ENCODE assay signal across 8 cellular contexts in genomic region chr7:47601119-47601880, GRCh38. TPM values are rescaled to one million over a fixed set of nuclear protein-coding genes. Genes with fewer than 3 reads are reported as not detected.
DNase-seq lines count a peak whose midpoint lies in the region; ATAC-seq, FAIRE-seq and TF ChIP-seq lines count a peak whose summit lies in the region.

No MANE protein-coding gene starts in this region.

- intact Hi-C loops in Calu3 (cut with micrococcal nuclease; ENCODE audit: unreplicated experiment) (loop anchor here (2.0 kb wide), 2 partner anchors 18 to 66 kb away; partner anchors contain the start of gene TNS3), left lung (cut with DNase I) (no loop called here)

- H3K4me2 ChIP-seq in keratinocyte (ENCODE audit: control insufficient read depth, extremely low read depth, insufficient read depth, low read depth, low read length) = peak overlapping the region; percentile 95
- no peak overlapping the region for H3K4me2 ChIP-seq in GM23338

- H3K4me1 Mint-ChIP-seq in Calu3 (ENCODE audit: low read depth, unreplicated experiment) (peaks cover 71% of the 10 kb centered on the region), GM23338 (no peaks in the 10 kb centered on the region; the same call in 2 of the 3 replicates)

- BruUV-seq in Calu3 (replicated peaks; lab: Mats Ljungman, UMichigan) = no TSS peak

- H3K4me1 ChIP-seq in keratinocyte (ENCODE audit: control insufficient read depth, extremely low read depth, insufficient read depth, low read length) (peaks cover 44% of the 10 kb centered on the region), left lung (peaks cover 20 to 36% of the 10 kb centered on the region in 2 donors), GM23338 (ENCODE audit: insufficient read depth) (no peaks in the 10 kb centered on the region)

- H3K27ac Mint-ChIP-seq in Calu3 (ENCODE audit: unreplicated experiment) = peak overlapping the region; percentile 98
- no peak overlapping the region for H3K27ac Mint-ChIP-seq in GM23338

- FAIRE-seq in keratinocyte (lab: Jason Lieb, UNC) = peak; percentile 90

- H3K9me2 ChIP-seq in GM23338 (ENCODE audit: insufficient read depth) = no peaks in the 10 kb centered on the region

- H3K9me3 ChIP-seq in keratinocyte (ENCODE audit: control insufficient read depth, low read depth, low read length) = peaks cover 19% of the 10 kb centered on the region
- H3K9me3 ChIP-seq in left lung = peaks cover 0 to 22% of the 10 kb centered on the region in 2 donors

- DNase-seq in Calu3 (peak; percentile 74), RPMI7951 (ENCODE audit: low read depth) (peak; percentile 79), keratinocyte (ENCODE audit: low read depth, low spot score) (peak; percentile 76), left lung (no peak), GM23338 (ENCODE audit: low spot score) (no peak)
- no peak for DNase-seq in activated CD4-positive, alpha-beta T cell treated with anti-CD3 and anti-CD28 coated beads, Interleukin-2, amount 50 U/mL, for 48 hours
- DNase-seq in stimulated activated CD4-positive, alpha-beta T cell treated with anti-CD3 and anti-CD28 coated beads, Interleukin-4, amount 100 ng/mL, for 1 hour = no peak

- H3K9ac ChIP-seq in keratinocyte (ENCODE audit: control insufficient read depth, extremely low read depth, insufficient read depth, low read length) = peak overlapping the region; percentile 71

- H3K9me3 Mint-ChIP-seq in Calu3 (ENCODE audit: low read depth, unreplicated experiment) (peaks cover 14% of the 10 kb centered on the region), GM23338 (peaks cover 33% of the 10 kb centered on the region)

- H4K20me1 ChIP-seq in keratinocyte (ENCODE audit: control insufficient read depth, extremely low read depth, insufficient read depth, low read length) = no peaks in the 10 kb centered on the region
- H4K20me1 ChIP-seq in GM23338 (replicated peaks; ENCODE audit: insufficient read depth) = no peaks in the 10 kb centered on the region

- H3K79me2 ChIP-seq in keratinocyte (ENCODE audit: control insufficient read depth, insufficient read depth, low read length) (no peaks in the 10 kb centered on the region), GM23338 (replicated peaks; ENCODE audit: insufficient read depth) (no peaks in the 10 kb centered on the region)

- H3K4me3 Mint-ChIP-seq in Calu3 (ENCODE audit: low read depth, unreplicated experiment) (peak overlapping the region; percentile 35), GM23338 (no peak overlapping the region)

- no peaks in the 10 kb centered on the region for H3F3A ChIP-seq in GM23338 (replicated peaks; ENCODE audit: low read depth)

- H2AFZ ChIP-seq in keratinocyte (ENCODE audit: control insufficient read depth, low read length) = peak overlapping the region; percentile 45
- H2AFZ ChIP-seq in GM23338 = no peak overlapping the region

- H3K36me3 ChIP-seq in keratinocyte (ENCODE audit: control insufficient read depth in 2 of 2, extremely low read depth in 1 of 2, insufficient read depth in 2 of 2, low read length in 2 of 2) (no peaks in the 10 kb centered on the region), left lung (no peaks in the 10 kb centered on the region), GM23338 (ENCODE audit: insufficient read depth) (peaks cover 7% of the 10 kb centered on the region; the same call in 1 of the 2 replicates)

- peak; percentile 60 for ATAC-seq in HG02623 (IDR thresholded peaks at IDR 0.05; ENCODE audit: unreplicated experiment)
- ATAC-seq in left lung = no peak
- no peak for ATAC-seq in GM23338

- no peaks in the 10 kb centered on the region for H3K27me3 Mint-ChIP-seq in Calu3 (ENCODE audit: unreplicated experiment)
- H3K27me3 Mint-ChIP-seq in GM23338 (ENCODE audit: insufficient read depth, low read depth, poor library complexity) = peaks cover 6% of the 10 kb centered on the region

- dilution Hi-C loops in keratinocyte (cut with MboI; ENCODE audit: extremely low pct_ligation_motif_present, low sequenced_read_pairs) = no loop called here

- CTCF ChIA-PET in Calu3 (lab: Charles Lee) = interaction anchor here (0.5 to 1.6 kb wide), 16 partner anchors 9 to 400 kb away, joined by 3 to 6 read pairs (median 4); no protein-coding TSS in a partner anchor

- no peaks in the 10 kb centered on the region for H3K27me3 ChIP-seq in keratinocyte (ENCODE audit: control insufficient read depth, extremely low read depth, insufficient read depth, low read length)
- no peaks in the 10 kb centered on the region for H3K27me3 ChIP-seq in left lung
- no peaks in the 10 kb centered on the region for H3K27me3 ChIP-seq in GM23338 (ENCODE audit: insufficient read depth)

- peak overlapping the region in 2 of 3 experiments; percentile 57 to 62 for H3K4me3 ChIP-seq in keratinocyte (ENCODE audit: control insufficient read depth in 2 of 3, extremely low read depth in 1 of 3, insufficient read depth in 2 of 3, low read depth in 1 of 3, low read length in 3 of 3)
- no peak overlapping the region for H3K4me3 ChIP-seq in left lung
- H3K4me3 ChIP-seq in GM23338 = no peak overlapping the region

- no peaks in the 10 kb centered on the region for H3K9me1 ChIP-seq in keratinocyte (ENCODE audit: control insufficient read depth, extremely low read depth, insufficient read depth, low read length)

- TF ChIP-seq CTCF in Calu3 (IDR thresholded peaks at IDR 0.05; ENCODE audit: unreplicated experiment) = no peak
- no peak for TF ChIP-seq CTCF in keratinocyte (optimal IDR thresholded peaks at IDR 0.05 in 1 of 3, IDR thresholded peaks at IDR 0.05 in 1 of 3, conservative IDR thresholded peaks at IDR 0.05 in 1 of 3; ENCODE audit: extremely low read depth in 1 of 3, insufficient read depth in 2 of 3, low read length in 3 of 3)
- TF ChIP-seq CTCF in left lung (IDR thresholded peaks at IDR 0.05) = no peak
- TF ChIP-seq CTCF in GM23338 (conservative IDR thresholded peaks at IDR 0.05; ENCODE audit: low read depth in 2 of 2) = no peak

- H3K36me3 Mint-ChIP-seq in Calu3 (ENCODE audit: insufficient read depth, unreplicated experiment) (peaks cover 48% of the 10 kb centered on the region), GM23338 (ENCODE audit: low read depth) (peaks cover 16% of the 10 kb centered on the region)

- peak overlapping the region; percentile 86 for H3K27ac ChIP-seq in keratinocyte (ENCODE audit: control insufficient read depth, insufficient read depth, low read length)
- H3K27ac ChIP-seq in left lung = no peak overlapping the region
- H3K27ac ChIP-seq in GM23338 (ENCODE audit: low read depth) = no peak overlapping the region

TF ChIP-seq in GM23338, 12 proteins besides CTCF, POLR2A, EP300 and RAD21:
- TF ChIP-seq POLR2AphosphoS5 (IDR thresholded peaks at IDR 0.05; ENCODE audit: low read depth) (no peak), STAT1 (IDR thresholded peaks at IDR 0.05; ENCODE audit: unreplicated experiment) (no peak), NANOG (IDR thresholded peaks at IDR 0.05; ENCODE audit: borderline replicate concordance) (no peak), EZH2 (IDR thresholded peaks at IDR 0.05; ENCODE audit: low read depth, unreplicated experiment) (no peak)
- TF ChIP-seq, protein P1, sequence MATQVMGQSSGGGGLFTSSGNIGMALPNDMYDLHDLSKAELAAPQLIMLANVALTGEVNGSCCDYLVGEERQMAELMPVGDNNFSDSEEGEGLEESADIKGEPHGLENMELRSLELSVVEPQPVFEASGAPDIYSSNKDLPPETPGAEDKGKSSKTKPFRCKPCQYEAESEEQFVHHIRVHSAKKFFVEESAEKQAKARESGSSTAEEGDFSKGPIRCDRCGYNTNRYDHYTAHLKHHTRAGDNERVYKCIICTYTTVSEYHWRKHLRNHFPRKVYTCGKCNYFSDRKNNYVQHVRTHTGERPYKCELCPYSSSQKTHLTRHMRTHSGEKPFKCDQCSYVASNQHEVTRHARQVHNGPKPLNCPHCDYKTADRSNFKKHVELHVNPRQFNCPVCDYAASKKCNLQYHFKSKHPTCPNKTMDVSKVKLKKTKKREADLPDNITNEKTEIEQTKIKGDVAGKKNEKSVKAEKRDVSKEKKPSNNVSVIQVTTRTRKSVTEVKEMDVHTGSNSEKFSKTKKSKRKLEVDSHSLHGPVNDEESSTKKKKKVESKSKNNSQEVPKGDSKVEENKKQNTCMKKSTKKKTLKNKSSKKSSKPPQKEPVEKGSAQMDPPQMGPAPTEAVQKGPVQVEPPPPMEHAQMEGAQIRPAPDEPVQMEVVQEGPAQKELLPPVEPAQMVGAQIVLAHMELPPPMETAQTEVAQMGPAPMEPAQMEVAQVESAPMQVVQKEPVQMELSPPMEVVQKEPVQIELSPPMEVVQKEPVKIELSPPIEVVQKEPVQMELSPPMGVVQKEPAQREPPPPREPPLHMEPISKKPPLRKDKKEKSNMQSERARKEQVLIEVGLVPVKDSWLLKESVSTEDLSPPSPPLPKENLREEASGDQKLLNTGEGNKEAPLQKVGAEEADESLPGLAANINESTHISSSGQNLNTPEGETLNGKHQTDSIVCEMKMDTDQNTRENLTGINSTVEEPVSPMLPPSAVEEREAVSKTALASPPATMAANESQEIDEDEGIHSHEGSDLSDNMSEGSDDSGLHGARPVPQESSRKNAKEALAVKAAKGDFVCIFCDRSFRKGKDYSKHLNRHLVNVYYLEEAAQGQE (IDR thresholded peaks at IDR 0.05; ENCODE audit: unreplicated experiment) = no peak

RNA-seq across cellular contexts. Expression of gene TNS3, which starts 19.4 kb away (rescaled TPM):
- 102 and 135 TPM in 2 replicates for total RNA-seq in Calu3 (2022)
- total RNA-seq in RPMI7951 (2014; rRNA removed; shearing (Covaris generic)) = 147 and 149 TPM in 2 replicates
- polyA plus RNA-seq in keratinocyte = 3.9 to 5.7 TPM (median 5.3 TPM) in 3 replicates
- 0.39 TPM for polyA plus RNA-seq in keratinocyte (2011; ENCODE audit: low read depth)
- 4.7 and 4.9 TPM in 2 replicates for polyA plus RNA-seq in keratinocyte (2011; cell fraction: cytosol; rRNA removed)
- 12.2 and 14.2 TPM in 2 replicates for polyA plus RNA-seq in keratinocyte (2011; cell fraction: nucleus; rRNA removed)
- 1.2 and 4.6 TPM in 2 replicates for polyA plus RNA-seq in keratinocyte (2012; ENCODE audit: low replicate concordance)
- 10.1 to 20.3 TPM (median 18.5 TPM) in 3 replicates for polyA minus RNA-seq in keratinocyte
- polyA minus RNA-seq in keratinocyte (2011; cell fraction: cytosol; rRNA and poly(A)+ RNA removed) = 6.1 TPM
- 10.4 and 17.5 TPM in 2 replicates for polyA minus RNA-seq in keratinocyte (2011; cell fraction: nucleus; rRNA and poly(A)+ RNA removed)
- total RNA-seq in left lung = 100 to 1,000 TPM; 126 to 151 TPM
- total RNA-seq in GM23338 (2014; rRNA removed; shearing (Covaris generic)) = 20.6 and 28.7 TPM in 2 replicates
- 6.2 TPM in 2 replicates for polyA plus RNA-seq in GM23338 (2016; fragmentation: Nextera tagmentation; extraction: Ambion mirVana)

Comparison
In these comparisons a context has a peak if more than half of its experiments do, and no peak if none do; other contexts are left out.
1. DNase-seq: peak in Calu3 (single experiment), RPMI7951 (single experiment) and keratinocyte (single experiment); none in left lung (0 of 2), activated CD4-positive, alpha-beta T cell treated with anti-CD3 and anti-CD28 coated beads, Interleukin-2, amount 50 U/mL, for 48 hours (0 of 2), stimulated activated CD4-positive, alpha-beta T cell treated with anti-CD3 and anti-CD28 coated beads, Interleukin-4, amount 100 ng/mL, for 1 hour (single experiment) and GM23338 (single experiment).
2. H3K4me3 ChIP-seq: peak in keratinocyte (2 of 3); none in left lung (0 of 2) and GM23338 (single experiment).